8 cellular contexts compared by ENCODE assay signal in the genomic region with DNA sequence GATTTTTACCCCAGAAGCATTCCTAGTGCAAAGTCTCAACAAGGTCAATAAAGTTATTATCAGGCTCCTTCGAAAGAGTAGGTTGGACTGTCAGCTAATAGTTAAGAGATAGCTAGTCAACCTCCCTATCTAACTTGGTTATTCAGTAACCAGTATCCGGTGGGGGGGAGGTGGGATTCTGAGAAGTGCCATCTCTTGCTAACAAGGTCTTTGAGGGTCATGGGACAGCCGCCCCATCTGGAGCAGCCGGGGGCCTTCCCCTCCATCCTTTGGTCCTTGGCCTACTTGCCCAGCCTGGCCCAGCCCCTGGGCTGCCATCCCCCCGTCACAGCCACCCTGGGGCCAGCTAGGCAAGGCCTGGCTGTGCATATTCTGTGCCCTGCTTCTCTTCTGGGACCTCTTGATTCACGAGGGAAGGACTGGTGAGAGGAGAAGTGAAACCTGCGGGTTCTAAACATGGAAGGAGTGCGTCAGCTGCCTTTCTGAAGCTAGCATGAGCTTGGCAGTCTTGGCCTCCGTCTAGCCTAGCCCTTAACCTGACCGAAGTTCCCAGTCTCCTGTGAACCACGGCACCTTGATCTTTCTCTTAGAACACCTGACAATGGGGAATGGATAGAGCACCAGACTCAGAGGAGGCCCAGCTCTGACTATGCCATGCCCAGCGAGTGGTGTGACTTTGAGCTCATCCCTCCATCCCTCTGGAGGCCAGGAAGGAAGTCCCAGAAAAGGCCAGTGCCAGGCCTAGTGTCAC. TPM values are rescaled to one million over a fixed set of nuclear protein-coding genes. Genes with fewer than 3 reads are reported as not detected.
A peak's percentile ranks its signal among the peaks of the same experiment; 100 is the strongest.
DNase-seq lines count a peak whose midpoint lies in the region; ATAC-seq and TF ChIP-seq lines count a peak whose summit lies in the region.

No MANE protein-coding gene starts in this region.

- H3K4me3 Mint-ChIP-seq in CD14-positive monocyte (no peak overlapping the region), osteocyte (ENCODE audit: unreplicated experiment) (no peak overlapping the region)

- H3K27ac ChIP-seq in gastroesophageal sphincter: peak overlapping the region in 1 of 4 donors; percentile 47

- TF ChIP-seq CTCF in CD14-positive monocyte (IDR thresholded peaks at IDR 0.05) (no peak), gastroesophageal sphincter (IDR thresholded peaks at IDR 0.05) (no peak), osteocyte (IDR thresholded peaks at IDR 0.05) (no peak)

- H3K9me3 Mint-ChIP-seq in CD14-positive monocyte (peaks cover 0 to 2% (median 0%) of the 10 kb centered on the region in 7 donors), osteocyte (ENCODE audit: unreplicated experiment) (no peaks in the 10 kb centered on the region)

- no peak for TF ChIP-seq EP300 in gastroesophageal sphincter (IDR thresholded peaks at IDR 0.05)

- peaks cover 78% of the 10 kb centered on the region for H3K27me3 ChIP-seq in gastroesophageal sphincter

- WGBS in gastroesophageal sphincter (ENCODE audit: low coverage in 1 of 2), 2 donors: 76% methylated on average over 8 of the region's 12 CpGs; no CpG with 5 or more reads in 1 of the 2 donors

- peak overlapping the region; percentile 99 to 100 (median 99) for H3K27ac Mint-ChIP-seq in CD14-positive monocyte
- H3K27ac Mint-ChIP-seq in osteocyte (ENCODE audit: unreplicated experiment): no peak overlapping the region

- TF ChIP-seq POLR2A in gastroesophageal sphincter (IDR thresholded peaks at IDR 0.05): no peak

- no peak overlapping the region for H3K4me3 ChIP-seq in gastroesophageal sphincter

- DNase-seq in CD14-positive monocyte (ENCODE audit: low spot score): peak; percentile 90
- no peak for DNase-seq in AG08395 (ENCODE audit: low spot score)
- no peak for DNase-seq in HCEC 1CT
- DNase-seq in NCI-H2029 treated with DMSO at 0.1 percent for 48 hours (lab: John Stamatoyannopoulos, UW): no peak
- no peak for DNase-seq in osteocyte (ENCODE audit: extremely low spot score, unreplicated experiment)

- no peaks in the 10 kb centered on the region for H3K9me3 ChIP-seq in gastroesophageal sphincter

- H3K27me3 Mint-ChIP-seq in CD14-positive monocyte (ENCODE audit: low read depth in 3 of 3) (peaks cover 0 to 7% (median 5%) of the 10 kb centered on the region in 3 donors), osteocyte (ENCODE audit: unreplicated experiment) (no peaks in the 10 kb centered on the region)

- H3K36me3 Mint-ChIP-seq in CD14-positive monocyte: peaks cover 40 to 64% of the 10 kb centered on the region in 2 donors
- no peaks in the 10 kb centered on the region for H3K36me3 Mint-ChIP-seq in osteocyte (ENCODE audit: unreplicated experiment)

- H3K4me1 Mint-ChIP-seq in CD14-positive monocyte: peaks cover 86% of the 10 kb centered on the region
- H3K4me1 Mint-ChIP-seq in osteocyte (ENCODE audit: unreplicated experiment): peaks cover 27% of the 10 kb centered on the region

- H3K36me3 ChIP-seq in gastroesophageal sphincter: no peaks in the 10 kb centered on the region

- ATAC-seq in GM19468 (IDR thresholded peaks at IDR 0.05; ENCODE audit: extremely low read depth, unreplicated experiment): peak; percentile 94
- peak; percentile 83 for ATAC-seq in HG03432 (IDR thresholded peaks at IDR 0.05; ENCODE audit: unreplicated experiment)
- ATAC-seq in gastroesophageal sphincter: peak; percentile 32

- H3K4me1 ChIP-seq in gastroesophageal sphincter: peaks cover 0 to 13% (median 3%) of the 10 kb centered on the region in 3 donors

- intact Hi-C loops in CD14-positive monocyte (cut with micrococcal nuclease): loop anchor here in 1 of 2 donors (5.0 kb wide), 1 partner anchor 40 kb away; the partner anchor contains the start of gene TMEM218

RNA-seq across cellular contexts. Expression of gene SLC37A2, which starts 9.3 kb away (rescaled TPM):
- 10 to 100 TPM; 70.8 to 81.5 TPM for polyA plus RNA-seq in CD14-positive monocyte
- total RNA-seq in gastroesophageal sphincter (1 to 10 TPM; 3.4 to 8.6 (median 6.6) TPM), osteocyte (0.37 and 0.64 TPM in 2 replicates)

RNA-seq across cellular contexts. Expression of gene TMEM218, which starts 39.0 kb away (rescaled TPM):
- 10 to 100 TPM; 55.7 to 57.7 TPM for polyA plus RNA-seq in CD14-positive monocyte
- 10 to 100 TPM; 14.7 to 20.0 (median 17.3) TPM for total RNA-seq in gastroesophageal sphincter
- total RNA-seq in osteocyte: 19.9 and 23.7 TPM in 2 replicates

Comparison
In these comparisons a context has a peak if more than half of its experiments do, and no peak if none do; other contexts are left out.
1. ATAC-seq: peak in every context shown above with its lines; median percentile 94 in GM19468; 83 in HG03432; 32 in gastroesophageal sphincter.